ENCODE assay signal across 8 cellular contexts in genomic region chr17:74981318-74981978, GRCh38. TPM values are rescaled to one million over a fixed set of nuclear protein-coding genes. Genes with fewer than 3 reads are reported as not detected.
DNase-seq lines count a peak whose midpoint lies in the region; ATAC-seq and TF ChIP-seq lines count a peak whose summit lies in the region.

No MANE protein-coding gene starts in this region.

- WGBS in gastroesophageal sphincter (ENCODE audit: low coverage in 1 of 2), 2 donors, result 57% methylated on average over 7 of the region's 16 CpGs; no CpG with 5 or more reads in 1 of the 2 donors

- in situ Hi-C loops in gastrocnemius medialis (cut with MboI; ENCODE audit: low sequenced_read_pairs in 4 of 4), result no loop called here

- H3K4me1 ChIP-seq in gastroesophageal sphincter, result peaks cover 0 to 20% (median 6%) of the 10 kb centered on the region in 3 donors
- peaks cover 6 to 13% of the 10 kb centered on the region in 2 donors for H3K4me1 ChIP-seq in gastrocnemius medialis

- ATAC-seq in gastroesophageal sphincter (peak; percentile 4), gastrocnemius medialis (peak in 1 of 2 donors; percentile 19), GM18498 (IDR thresholded peaks at IDR 0.05; ENCODE audit: unreplicated experiment) (no peak), GM18519 (IDR thresholded peaks at IDR 0.05; ENCODE audit: low FRiP score, unreplicated experiment) (no peak)

- TF ChIP-seq POLR2A in gastroesophageal sphincter (IDR thresholded peaks at IDR 0.05), result no peak
- TF ChIP-seq POLR2A in gastrocnemius medialis (IDR thresholded peaks at IDR 0.05), result no peak

- H3K27ac ChIP-seq in gastroesophageal sphincter (peak overlapping the region; percentile 68 to 97 (median 92)), gastrocnemius medialis (peak overlapping the region; percentile 66 to 79 (median 77))

- H3K4me3 ChIP-seq in GM12875 (ENCODE audit: low read depth, low read length) (peak overlapping the region; percentile 31), gastroesophageal sphincter (peak overlapping the region; percentile 61 to 69), gastrocnemius medialis (peak overlapping the region; percentile 59 to 65 (median 62))

- TF ChIP-seq CTCF in GM12875 (IDR thresholded peaks at IDR 0.05; ENCODE audit: borderline replicate concordance, insufficient read depth, low read depth, low read length), result no peak
- no peak for TF ChIP-seq CTCF in gastroesophageal sphincter (IDR thresholded peaks at IDR 0.05)
- no peak for TF ChIP-seq CTCF in gastrocnemius medialis (IDR thresholded peaks at IDR 0.05 in 4 of 5, conservative IDR thresholded peaks at IDR 0.05 in 1 of 5)

- no peaks in the 10 kb centered on the region for H3K9me3 ChIP-seq in gastroesophageal sphincter
- H3K9me3 ChIP-seq in gastrocnemius medialis, result no peaks in the 10 kb centered on the region

- intact Hi-C loops in gastrocnemius medialis (cut with DNase I; ENCODE audit: low total_unique reads), result no loop called here

- TF ChIP-seq EP300 in gastroesophageal sphincter (IDR thresholded peaks at IDR 0.05), result no peak

- H3K27me3 ChIP-seq in gastroesophageal sphincter, result no peaks in the 10 kb centered on the region
- peaks cover 3 to 24% (median 9%) of the 10 kb centered on the region in 3 donors for H3K27me3 ChIP-seq in gastrocnemius medialis

- H3K36me3 ChIP-seq in gastroesophageal sphincter, result no peaks in the 10 kb centered on the region
- no peaks in the 10 kb centered on the region for H3K36me3 ChIP-seq in gastrocnemius medialis

- DNase-seq in activated CD4-positive, CD25-positive, alpha-beta regulatory T cell treated with anti-CD3 and anti-CD28 coated beads, Interleukin-2, amount 50 U/mL, for 72 hours, result peak; percentile 34
- DNase-seq in gastrocnemius medialis, result no peak
- no peak for DNase-seq in SIG-M5 (lab: John Stamatoyannopoulos, UW)
- no peak for DNase-seq in SK-N-DZ (ENCODE audit: low spot score)

RNA-seq across cellular contexts. Expression of gene CDR2L, which starts 6.0 kb away (rescaled TPM):
- 10 to 100 TPM; 11.8 to 35.3 (median 18.1) TPM for total RNA-seq in gastroesophageal sphincter
- 1 to 10 TPM; 1.3 to 3.6 (median 2.6) TPM for total RNA-seq in gastrocnemius medialis
- 13.7 and 18.2 TPM in 2 replicates for polyA plus RNA-seq in SK-N-DZ (2014; cell fraction: cytosol; rRNA removed)
- 20.1 and 30.5 TPM in 2 replicates for polyA plus RNA-seq in SK-N-DZ (2014; cell fraction: nucleus; rRNA removed)

RNA-seq across cellular contexts. Expression of gene HID1, which starts 8.9 kb away (rescaled TPM):
- total RNA-seq in gastroesophageal sphincter, result 10 to 100 TPM in 2 of 4 donors, 1 to 10 TPM in 2; 4.6 to 21.9 (median 10.8) TPM
- 1 to 10 TPM; 2.2 to 4.3 (median 2.9) TPM for total RNA-seq in gastrocnemius medialis
- 1.5 and 4.5 TPM in 2 replicates for polyA plus RNA-seq in SK-N-DZ (2014; cell fraction: cytosol; rRNA removed)
- polyA plus RNA-seq in SK-N-DZ (2014; cell fraction: nucleus; rRNA removed), result 10.2 and 20.4 TPM in 2 replicates

RNA-seq across cellular contexts. Expression of gene MRPL58, which starts 31.0 kb away (rescaled TPM):
- total RNA-seq in gastroesophageal sphincter (100 to 1,000 TPM in 1 of 4 donors, 10 to 100 TPM in 3; 36.6 to 112 (median 50.5) TPM), gastrocnemius medialis (100 to 1,000 TPM in 3 of 4 donors, 10 to 100 TPM in 1; 97.9 to 141 (median 107) TPM)
- polyA plus RNA-seq in SK-N-DZ (2014; cell fraction: cytosol; rRNA removed), result 82.0 and 130 TPM in 2 replicates
- polyA plus RNA-seq in SK-N-DZ (2014; cell fraction: nucleus; rRNA removed), result 59.1 and 78.2 TPM in 2 replicates

RNA-seq across cellular contexts. Expression of gene OTOP3, which starts 45.8 kb away (rescaled TPM):
- total RNA-seq in gastroesophageal sphincter (under 1 TPM in 2 of 4 donors, not detected in 2; 0.31 to 0.82 TPM), gastrocnemius medialis (not detected)
- polyA plus RNA-seq in SK-N-DZ (2014; cell fraction: cytosol; rRNA removed), result not detected in 2 replicates
- not detected in 2 replicates for polyA plus RNA-seq in SK-N-DZ (2014; cell fraction: nucleus; rRNA removed)

RNA-seq across cellular contexts. Expression of gene OTOP2, which starts 57.4 kb away (rescaled TPM):
- total RNA-seq in gastroesophageal sphincter (not detected), gastrocnemius medialis (under 1 TPM in 1 of 4 donors, not detected in 3; 0.19 TPM)
- polyA plus RNA-seq in SK-N-DZ (2014; cell fraction: cytosol; rRNA removed), result not detected in 2 replicates
- not detected in 2 replicates for polyA plus RNA-seq in SK-N-DZ (2014; cell fraction: nucleus; rRNA removed)
